In the genomic region with DNA sequence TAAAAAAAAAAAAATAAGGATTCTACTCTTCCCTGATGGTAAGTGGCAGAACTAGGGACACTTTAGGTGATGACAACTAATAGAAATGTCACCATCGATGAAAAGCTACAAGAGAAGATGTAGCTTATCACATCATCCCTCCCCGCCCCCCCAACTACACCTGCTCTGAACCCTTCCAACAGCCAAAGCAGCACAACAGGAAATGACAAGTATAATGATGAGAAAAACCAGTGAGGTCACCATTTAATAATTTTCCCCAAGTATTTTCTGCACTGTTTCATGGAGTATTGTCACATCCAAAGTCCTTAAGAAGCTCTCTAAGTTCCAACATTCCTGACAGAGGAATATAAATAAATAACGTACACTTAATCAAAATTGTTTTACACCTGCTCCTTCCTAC, we compare ENCODE assay signal across 25 cellular contexts.
DNase-seq lines count a peak whose midpoint lies in the region; ATAC-seq, FAIRE-seq and TF ChIP-seq lines count a peak whose summit lies in the region.
"Had no signal": no experiment of that assay in that cellular context is flagged by ENCODE, and none has a peak within 500 bp of the region (broad histone marks: within the 10 kb centered on the region; RNA-seq: fewer than 3 reads in every experiment).

No MANE protein-coding gene starts in this region.

- no peak overlapping the region for H3K4me2 ChIP-seq in DND-41 (ENCODE audit: insufficient read depth, low read length)
- H3K4me2 ChIP-seq: SK-N-SH had no signal

- H3K4me3 ChIP-seq in DND-41 (ENCODE audit: low read depth in 1 of 2, low read length in 2 of 2) (no peak overlapping the region), GM12865 (ENCODE audit: low read depth, low read length) (peak overlapping the region; percentile 52)
- H3K4me3 ChIP-seq: HAP-1 had no signal

- no peaks in the 10 kb centered on the region for H4K20me1 ChIP-seq in DND-41 (ENCODE audit: insufficient read depth, low read length)

- no peaks in the 10 kb centered on the region for H3K27me3 ChIP-seq in DND-41 (ENCODE audit: insufficient read depth, low read length, poor library complexity)
- H3K27me3 ChIP-seq: BE2C had no signal

- TF ChIP-seq CTCF in DND-41 (IDR thresholded peaks at IDR 0.05; ENCODE audit: borderline replicate concordance, extremely low read depth, low read length, poor library complexity, severe bottlenecking): no peak
- no peak for TF ChIP-seq CTCF in GM12865 (IDR thresholded peaks at IDR 0.05; ENCODE audit: insufficient read depth, low read depth, low read length, missing control alignments)

- no peaks in the 10 kb centered on the region for H3K9me3 ChIP-seq in DND-41 (ENCODE audit: insufficient read depth, low read length, severe bottlenecking)
- H3K9me3 ChIP-seq: BE2C, HAP-1, SK-N-SH had no signal

- H3K4me1 ChIP-seq in DND-41 (ENCODE audit: insufficient read depth, low read length): peaks cover 11% of the 10 kb centered on the region
- H3K4me1 ChIP-seq: BE2C had no signal

- no peak overlapping the region for H3K27ac ChIP-seq in DND-41 (ENCODE audit: low read length)
- H3K27ac ChIP-seq: HL-60 had no signal

- DNase-seq in DND-41: peak; percentile 18
- peak; percentile 49 for DNase-seq in GM12865 (ENCODE audit: low read depth)
- peak; percentile 37 for DNase-seq in RPMI8226
- DNase-seq in kidney tubule cell (ENCODE audit: low spot score): peak; percentile 58
- no peak for DNase-seq in GM12892 (ENCODE audit: insufficient read length)
- no peak for DNase-seq in GM12891 (ENCODE audit: insufficient read length, low spot score)
- DNase-seq: ACHN, BE2C, Calu3, GOT3, Kasumi-1, NCI-H1105, NCI-H146, NCI-H1930, NCI-H446 treated with DMSO at 0.1 percent for 48 hours, NCI-H526 treated with DMSO at 0.1 percent for 48 hours, SK-N-SH, T-helper 17 cell, T1000 had no signal

- TF ChIP-seq POLR2A in GM12892 (IDR thresholded peaks at IDR 0.05; ENCODE audit: low read depth, low read length) (no peak), GM12891 (IDR thresholded peaks at IDR 0.05; ENCODE audit: low read depth, low read length) (no peak)

- no peak overlapping the region for H3K9ac ChIP-seq in DND-41 (ENCODE audit: low read depth, low read length)
- H3K9ac ChIP-seq: SK-N-SH had no signal

- FAIRE-seq in GM12892 (lab: Jason Lieb, UNC) (no peak), GM12891 (lab: Jason Lieb, UNC) (no peak)
- FAIRE-seq: G401.6, GM18507, RCC 7860 had no signal

- H2AFZ ChIP-seq in DND-41 (ENCODE audit: low read depth, low read length): no peak overlapping the region

- no peaks in the 10 kb centered on the region for H3K36me3 ChIP-seq in DND-41 (ENCODE audit: insufficient read depth, low read length)
- H3K36me3 ChIP-seq: BE2C, HAP-1 had no signal

- no peaks in the 10 kb centered on the region for H3K79me2 ChIP-seq in DND-41 (ENCODE audit: insufficient read depth, low read length)

- ATAC-seq in DND-41 (ENCODE audit: insufficient read depth, low read depth): peak; percentile 59; the same call in 2 of the 3 replicates
- no peak for ATAC-seq in GM21526 (IDR thresholded peaks at IDR 0.05; ENCODE audit: low FRiP score, unreplicated experiment)
- ATAC-seq: T-helper 17 cell had no signal

TF ChIP-seq in GM12891, 5 proteins besides CTCF, POLR2A, EP300 and RAD21:
- TF ChIP-seq TAF1 (IDR thresholded peaks at IDR 0.05; ENCODE audit: low read depth, low read length) (no peak), PAX5 (IDR thresholded peaks at IDR 0.05; ENCODE audit: insufficient read depth, low read length, severe bottlenecking) (no peak), SPI1 (IDR thresholded peaks at IDR 0.05; ENCODE audit: low read depth, low read length) (no peak), POU2F2 (IDR thresholded peaks at IDR 0.05; ENCODE audit: low read depth, low read length) (no peak), POLR2AphosphoS5 (IDR thresholded peaks at IDR 0.05; ENCODE audit: low read depth, low read length) (no peak)

Comparison
In these comparisons a context has a peak if more than half of its experiments do, and no peak if none do; other contexts are left out.
1. DNase-seq: peak in DND-41 (single experiment), GM12865 (single experiment), RPMI8226 (single experiment) and kidney tubule cell (single experiment); none in GM12892 (single experiment) and GM12891 (single experiment).